22 cellular contexts compared by ENCODE assay signal in genomic region chr3:148004331-148004730, GRCh38.
"Had no signal": no experiment of that assay in that cellular context is flagged by ENCODE, and none has a peak within 500 bp of the region (broad histone marks: within the 10 kb centered on the region; RNA-seq: fewer than 3 reads in every experiment).

No MANE protein-coding gene starts in this region.

- H3K4me1 ChIP-seq: colonic mucosa, foreskin keratinocyte, psoas muscle, spleen, tibial artery, upper lobe of left lung, uterus had no signal

- H3K4me2 ChIP-seq: hepatocyte had no signal

- H3K4me3 ChIP-seq: colonic mucosa, hepatocyte, psoas muscle, spleen, tibial artery, upper lobe of left lung, uterus had no signal

- H3K36me3 ChIP-seq: colonic mucosa, neutrophil, spleen, tibial artery, upper lobe of left lung, uterus had no signal

- H2AFZ ChIP-seq: hepatocyte had no signal

- FAIRE-seq: endothelial cell of umbilical vein, islet of Langerhans had no signal

- H3K79me2 ChIP-seq: hepatocyte had no signal

- DNase-seq: colonic mucosa; dermis blood vessel endothelial cell; erythroblast; foreskin keratinocyte; head of caudate nucleus; kidney glomerular epithelial cell; mammary epithelial cell; psoas muscle; spleen; stimulated activated CD4-positive, alpha-beta T cell treated with anti-CD3 and anti-CD28 coated beads, Interleukin-15, amount 100 ng/mL, for 24 hours; stimulated activated CD4-positive, alpha-beta T cell treated with anti-CD3 and anti-CD28 coated beads, Interleukin-1b, Interleukin-23, amount 100 ng/mL, for 48 hours; stimulated activated CD4-positive, alpha-beta T cell treated with anti-CD3 and anti-CD28 coated beads, Interleukin-4, amount 100 ng/mL, for 24 hours; tibial artery; upper lobe of left lung; uterus had no signal

- H3K9me3 ChIP-seq: colonic mucosa, neutrophil, psoas muscle, tibial artery, upper lobe of left lung, uterus had no signal

- H3K27me3 ChIP-seq: colonic mucosa, foreskin keratinocyte, hepatocyte, neutrophil, spleen, tibial artery, upper lobe of left lung, uterus had no signal

- H3K27ac ChIP-seq: colonic mucosa, foreskin keratinocyte, hepatocyte, neutrophil, psoas muscle, spleen, tibial artery, upper lobe of left lung, uterus had no signal

- ATAC-seq: foreskin keratinocyte; natural killer cell treated with Interleukin-12 subunit alpha and Interleukin-12 subunit beta and Interleukin-15 and Interleukin-18, amount 100 ng/mL, for 72 hours; psoas muscle; sciatic nerve; stimulated activated memory B cell treated with anti-CD40 and anti-IgM and Interleukin-4, amounts not matched to agents 10 μg/mL and 1 μg/mL and 100 μg/mL, for 72 hours had no signal
